Comparison of ENCODE assay signal across 1 cellular context in genomic region chr7:41930538-41931262, GRCh38.
TF ChIP-seq lines count a peak whose summit lies in the region.

No MANE protein-coding gene starts in this region.

TF ChIP-seq in IMR-90, 13 proteins besides CTCF, POLR2A, EP300 and RAD21:
- no peak for TF ChIP-seq ELK1 (IDR thresholded peaks at IDR 0.05; ENCODE audit: borderline replicate concordance, low read depth, low read length)
